Comparison of ENCODE assay signal across 8 cellular contexts in genomic region chr12:79373896-79374499, GRCh38.
A peak's percentile ranks its signal among the peaks of the same experiment; 100 is the strongest.
DNase-seq lines count a peak whose midpoint lies in the region; ATAC-seq and TF ChIP-seq lines count a peak whose summit lies in the region.

No MANE protein-coding gene starts in this region.

- H3K4me3 Mint-ChIP-seq in MCF 10A (ENCODE audit: unreplicated experiment) (no peak overlapping the region), nephron progenitor cell (no peak overlapping the region)

- H3K27ac Mint-ChIP-seq in MCF 10A (ENCODE audit: low read depth, unreplicated experiment) (no peak overlapping the region), nephron progenitor cell (no peak overlapping the region)

- intact Hi-C loops in MCF 10A (cut with micrococcal nuclease) = loop anchor here (10.0 kb wide), 1 partner anchor 1189 kb away; no protein-coding TSS in a partner anchor

- TF ChIP-seq CTCF in GM12874 (IDR thresholded peaks at IDR 0.05; ENCODE audit: insufficient read depth, low read depth, low read length) (peak; percentile 62; the same call in 1 of the 2 replicates), MCF 10A (IDR thresholded peaks at IDR 0.05; ENCODE audit: unreplicated experiment) (peak; percentile 73), nephron progenitor cell (IDR thresholded peaks at IDR 0.05) (peak; percentile 80)

- no peaks in the 10 kb centered on the region for H3K36me3 Mint-ChIP-seq in MCF 10A (ENCODE audit: insufficient read depth, unreplicated experiment)
- H3K36me3 Mint-ChIP-seq in nephron progenitor cell (ENCODE audit: low read depth) = peaks cover 1% of the 10 kb centered on the region

- POLR2A ChIA-PET in MCF 10A (lab: Yijun Ruan, JAX) = interaction anchor here (1.3 kb wide), 1 partner anchor 16 kb away, joined by 6 read pairs; no protein-coding TSS in a partner anchor

- peak; percentile 91 for ATAC-seq in HG02642 (IDR thresholded peaks at IDR 0.05; ENCODE audit: poor library complexity, unreplicated experiment)

- H3K27me3 Mint-ChIP-seq in MCF 10A (ENCODE audit: insufficient read depth, unreplicated experiment) (no peaks in the 10 kb centered on the region), nephron progenitor cell (ENCODE audit: low read depth, poor library complexity) (peaks cover 3% of the 10 kb centered on the region)

- CTCF ChIA-PET in MCF 10A (lab: Yijun Ruan, JAX) = interaction anchor here (0.5 to 2.2 kb wide), 14 partner anchors 8 to 1030 kb away, joined by 3 to 14 read pairs (median 3); no protein-coding TSS in a partner anchor

- no TSS peak for BruUV-seq in MCF 10A (replicated peaks; lab: Mats Ljungman, UMichigan)

- no peaks in the 10 kb centered on the region for H3K9me3 Mint-ChIP-seq in MCF 10A (ENCODE audit: unreplicated experiment)
- no peaks in the 10 kb centered on the region for H3K9me3 Mint-ChIP-seq in nephron progenitor cell

- H3K4me1 Mint-ChIP-seq in MCF 10A (ENCODE audit: insufficient read depth, unreplicated experiment) (peaks cover 5% of the 10 kb centered on the region), nephron progenitor cell (no peaks in the 10 kb centered on the region)

- DNase-seq in AG20443 (ENCODE audit: low spot score) (peak; percentile 73), NCI-H2227 (lab: John Stamatoyannopoulos, UW; ENCODE audit: unreplicated experiment) (peak; percentile 68), MCF 10A (ENCODE audit: unreplicated experiment) (peak; percentile 49), nephron progenitor cell (peak; percentile 52), NCI-H526 treated with DMSO at 0.1 percent for 48 hours (lab: John Stamatoyannopoulos, UW) (no peak)
- DNase-seq in activated effector memory CD4-positive, alpha-beta T cell treated with anti-CD3 and anti-CD28 coated beads, Interleukin-2, amount 50 U/mL, for 16 hours = no peak

Comparison
In these comparisons a context has a peak if more than half of its experiments do, and no peak if none do; other contexts are left out.
1. DNase-seq: peak in AG20443 (single experiment), NCI-H2227 (single experiment), MCF 10A (single experiment) and nephron progenitor cell (single experiment); none in activated effector memory CD4-positive, alpha-beta T cell treated with anti-CD3 and anti-CD28 coated beads, Interleukin-2, amount 50 U/mL, for 16 hours (single experiment) and NCI-H526 treated with DMSO at 0.1 percent for 48 hours (single experiment).
2. Peak in every context shown above with its lines, with median percentiles within 50 percentile points of each other: CTCF ChIP-seq.